In the genomic region with DNA sequence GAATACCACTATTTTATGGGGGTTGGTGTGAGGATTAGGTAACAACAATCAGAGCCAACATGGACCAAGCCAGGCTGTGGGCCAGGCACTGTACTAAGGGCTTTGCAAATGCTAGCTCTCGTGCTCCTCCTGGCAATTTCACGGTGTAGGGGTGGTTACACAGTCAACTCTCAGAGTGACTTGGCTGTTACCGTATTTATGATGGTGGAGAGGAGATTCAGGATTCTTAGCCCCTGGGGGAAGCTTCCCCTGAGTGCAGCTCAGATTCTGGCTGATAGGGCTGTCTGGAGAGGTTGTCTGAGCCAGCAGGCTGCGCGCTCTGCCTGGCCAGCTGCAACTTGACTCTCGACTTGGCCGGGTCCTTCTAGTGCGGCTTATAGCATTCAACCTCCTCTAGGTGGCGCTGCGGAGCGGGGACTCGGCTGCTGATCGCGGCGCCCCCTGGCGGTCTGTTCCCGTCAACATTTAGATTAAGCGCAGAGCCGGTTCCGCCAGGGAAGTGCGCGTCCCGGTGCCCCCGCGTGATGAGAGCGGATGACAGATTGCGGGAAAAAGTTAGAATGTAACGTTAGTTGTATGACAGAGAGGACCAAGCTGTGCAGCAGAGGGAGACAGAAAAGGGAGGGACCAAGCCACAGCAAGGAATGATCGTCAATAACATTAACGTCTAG, we compare ENCODE assay signal across 8 cellular contexts. TPM values are rescaled to one million over a fixed set of nuclear protein-coding genes. Genes with fewer than 3 reads are reported as not detected.
DNase-seq lines count a peak whose midpoint lies in the region; ATAC-seq and TF ChIP-seq lines count a peak whose summit lies in the region.

No MANE protein-coding gene starts in this region.

- H2AK5ac ChIP-seq in neuronal stem cell (ENCODE audit: low read depth, low read length): no peak overlapping the region

- H4K8ac ChIP-seq in neuronal stem cell (ENCODE audit: low read depth, low read length): no peak overlapping the region

- H3K23ac ChIP-seq in neuronal stem cell (ENCODE audit: low read depth, low read length, poor library complexity): no peak overlapping the region

- no peaks in the 10 kb centered on the region for H4K20me1 ChIP-seq in Loucy (ENCODE audit: insufficient read depth, low read length, poor library complexity, severe bottlenecking)

- no peak overlapping the region for H2BK15ac ChIP-seq in neuronal stem cell (ENCODE audit: low read length)

- peak overlapping the region; percentile 73 for H3K27ac Mint-ChIP-seq in activated T-helper 1 cell treated with anti-CD3 and anti-CD28 coated beads, Interleukin-12 subunit alpha, Interleukin-12 subunit beta, Interleukin-2, Interleukin-4 antibody, amounts not matched to agents 30 ng/mL and 10 ng/mL and 1 ng/mL, durations not matched to agents 14 hours and 24 hours and 36 hours

- H3K4me2 ChIP-seq in Loucy (ENCODE audit: low read depth, low read length, poor library complexity, severe bottlenecking): no peak overlapping the region
- H3K4me2 ChIP-seq in neuronal stem cell (ENCODE audit: insufficient read depth, low read length, poor library complexity, severe bottlenecking): no peak overlapping the region

- H3K36me3 Mint-ChIP-seq in activated T-helper 1 cell treated with anti-CD3 and anti-CD28 coated beads, Interleukin-12 subunit alpha, Interleukin-12 subunit beta, Interleukin-2, Interleukin-4 antibody, amounts not matched to agents 30 ng/mL and 10 ng/mL and 1 ng/mL, durations not matched to agents 14 hours and 24 hours and 36 hours (ENCODE audit: low read depth): no peaks in the 10 kb centered on the region

- no peak for TF ChIP-seq POLR2A in stomach (IDR thresholded peaks at IDR 0.05)

- H4K91ac ChIP-seq in neuronal stem cell (ENCODE audit: low read depth, low read length, poor library complexity): no peak overlapping the region

- H2BK120ac ChIP-seq in neuronal stem cell (ENCODE audit: low read depth, low read length): no peak overlapping the region

- H3K27me3 ChIP-seq in Loucy (ENCODE audit: insufficient read depth, low read length, poor library complexity, severe bottlenecking) (peaks cover 16% of the 10 kb centered on the region), neuronal stem cell (ENCODE audit: control insufficient read depth in 3 of 3, insufficient read depth in 3 of 3, low read depth in 1 of 3, low read length in 3 of 3) (peaks cover 0 to 42% (median 25%) of the 10 kb centered on the region in 3 experiments), stomach (peaks cover 0 to 22% (median 0%) of the 10 kb centered on the region in 3 donors)

- H3K4me3 ChIP-seq in Loucy (ENCODE audit: low read length, poor library complexity, severe bottlenecking): no peak overlapping the region
- H3K4me3 ChIP-seq in neuronal stem cell (ENCODE audit: low read length in 2 of 2): no peak overlapping the region
- no peak overlapping the region for H3K4me3 ChIP-seq in stomach

- H3K79me2 ChIP-seq in Loucy (ENCODE audit: insufficient read depth, low read length): no peaks in the 10 kb centered on the region

- WGBS in neuronal stem cell (ENCODE audit: extremely low coverage in 2 of 2, insufficient read length in 2 of 2, insufficient replicate concordance in 1 of 2), 2 donors: no CpG with 5 or more reads among the region's 30 CpGs
- WGBS in stomach, 5 donors: 6 to 10% (median 6%) methylated on average over 27 to 30 of the region's 30 CpGs

- H3K79me1 ChIP-seq in neuronal stem cell (ENCODE audit: low read depth, low read length): no peaks in the 10 kb centered on the region

- H3K4me1 Mint-ChIP-seq in activated T-helper 1 cell treated with anti-CD3 and anti-CD28 coated beads, Interleukin-12 subunit alpha, Interleukin-12 subunit beta, Interleukin-2, Interleukin-4 antibody, amounts not matched to agents 30 ng/mL and 10 ng/mL and 1 ng/mL, durations not matched to agents 14 hours and 24 hours and 36 hours (ENCODE audit: low read depth): peaks cover 56% of the 10 kb centered on the region

- peak overlapping the region; percentile 58 for H3K4me3 Mint-ChIP-seq in activated T-helper 1 cell treated with anti-CD3 and anti-CD28 coated beads, Interleukin-12 subunit alpha, Interleukin-12 subunit beta, Interleukin-2, Interleukin-4 antibody, amounts not matched to agents 30 ng/mL and 10 ng/mL and 1 ng/mL, durations not matched to agents 14 hours and 24 hours and 36 hours

- DNase-seq in RPMI8226: peak; percentile 95
- DNase-seq in activated T-helper 1 cell treated with anti-CD3 and anti-CD28 coated beads, Interleukin-12 subunit alpha, Interleukin-12 subunit beta, Interleukin-2, Interleukin-4 antibody, amounts not matched to agents 30 ng/mL and 10 ng/mL and 1 ng/mL, durations not matched to agents 14 hours and 24 hours and 36 hours (ENCODE audit: low spot score): peak; percentile 90
- DNase-seq in fibroblast of peridontal ligament (ENCODE audit: extremely low read depth): peak; percentile 86
- peak; percentile 89 for DNase-seq in neuronal stem cell (ENCODE audit: low spot score)
- DNase-seq in stomach: peak; percentile 94

- H3K18ac ChIP-seq in neuronal stem cell (ENCODE audit: low read length): no peak overlapping the region

- no peaks in the 10 kb centered on the region for H3F3A ChIP-seq in Loucy (ENCODE audit: low read depth)

- no peak for ATAC-seq in GM19455 (IDR thresholded peaks at IDR 0.05; ENCODE audit: unreplicated experiment)

- H3K36me3 ChIP-seq in Loucy (ENCODE audit: insufficient read depth, low read length) (no peaks in the 10 kb centered on the region), neuronal stem cell (replicated peaks in 1 of 2; ENCODE audit: control insufficient read depth in 2 of 2, insufficient read depth in 2 of 2, low read length in 2 of 2) (no peaks in the 10 kb centered on the region), stomach (no peaks in the 10 kb centered on the region)

- H3K9me2 ChIP-seq in Loucy (replicated peaks; ENCODE audit: low read depth, low read length): no peaks in the 10 kb centered on the region

- H3K9me3 ChIP-seq in Loucy (ENCODE audit: insufficient read depth, low read depth, low read length) (no peaks in the 10 kb centered on the region), neuronal stem cell (replicated peaks in 1 of 2; ENCODE audit: control insufficient read depth in 2 of 2, insufficient read depth in 1 of 2, low read depth in 1 of 2, low read length in 2 of 2) (peaks cover 2 to 6% of the 10 kb centered on the region in 2 donors), stomach (no peaks in the 10 kb centered on the region)

- H3K9me3 Mint-ChIP-seq in activated T-helper 1 cell treated with anti-CD3 and anti-CD28 coated beads, Interleukin-12 subunit alpha, Interleukin-12 subunit beta, Interleukin-2, Interleukin-4 antibody, amounts not matched to agents 30 ng/mL and 10 ng/mL and 1 ng/mL, durations not matched to agents 14 hours and 24 hours and 36 hours: no peaks in the 10 kb centered on the region

- TF ChIP-seq EP300 in stomach (IDR thresholded peaks at IDR 0.05): no peak

- TF ChIP-seq CTCF in GM12872 (IDR thresholded peaks at IDR 0.05; ENCODE audit: insufficient read depth, low read depth, low read length): peak; percentile 100
- TF ChIP-seq CTCF in Loucy (conservative IDR thresholded peaks at IDR 0.05; ENCODE audit: low read length): peak; percentile 100
- peak in 5 of 7 experiments; percentile 99 to 100 (median 99) for TF ChIP-seq CTCF in stomach (IDR thresholded peaks at IDR 0.05)

- no peak overlapping the region for H3K27ac ChIP-seq in neuronal stem cell (replicated peaks; ENCODE audit: low read length)
- no peak overlapping the region for H3K27ac ChIP-seq in stomach

- intact Hi-C loops in activated T-helper 1 cell treated with anti-CD3 and anti-CD28 coated beads, Interleukin-12 subunit alpha, Interleukin-12 subunit beta, Interleukin-2, Interleukin-4 antibody, amounts not matched to agents 30 ng/mL and 10 ng/mL and 1 ng/mL, durations not matched to agents 14 hours and 24 hours and 36 hours (cut with micrococcal nuclease): loop anchor here (1.0 to 5.0 kb wide), 9 partner anchors 18 to 343 kb away; partner anchors contain the start of gene IFT27
- intact Hi-C loops in stomach (cut with DNase I; ENCODE audit: low total_unique reads): loop anchor here (5.0 to 10.0 kb wide), 2 partner anchors 74 to 119 kb away; no protein-coding TSS in a partner anchor

- H3K27me3 Mint-ChIP-seq in activated T-helper 1 cell treated with anti-CD3 and anti-CD28 coated beads, Interleukin-12 subunit alpha, Interleukin-12 subunit beta, Interleukin-2, Interleukin-4 antibody, amounts not matched to agents 30 ng/mL and 10 ng/mL and 1 ng/mL, durations not matched to agents 14 hours and 24 hours and 36 hours (ENCODE audit: insufficient read depth): peaks cover under 1% of the 10 kb centered on the region

- H3K9ac ChIP-seq in Loucy (ENCODE audit: low read depth, low read length, poor library complexity, severe bottlenecking) (peak overlapping the region; percentile 8), neuronal stem cell (ENCODE audit: low read depth, low read length, poor library complexity) (no peak overlapping the region)

- no peak overlapping the region for H2AFZ ChIP-seq in Loucy (ENCODE audit: low read length)
- H2AFZ ChIP-seq in neuronal stem cell (ENCODE audit: low read length): peak overlapping the region; percentile 79

- H3K14ac ChIP-seq in neuronal stem cell (ENCODE audit: low read length): no peak overlapping the region

- H3K4ac ChIP-seq in neuronal stem cell (ENCODE audit: low read length): no peak overlapping the region

- H3K4me1 ChIP-seq in Loucy (ENCODE audit: insufficient read depth, low read length, poor library complexity, severe bottlenecking) (peaks cover 5% of the 10 kb centered on the region), neuronal stem cell (ENCODE audit: control insufficient read depth in 2 of 2, insufficient read depth in 1 of 2, low read depth in 1 of 2, low read length in 2 of 2) (peaks cover 0 to 8% of the 10 kb centered on the region in 2 donors), stomach (peaks cover 0 to 16% (median 8%) of the 10 kb centered on the region in 4 donors)

- H2BK5ac ChIP-seq in neuronal stem cell (ENCODE audit: low read length): no peak overlapping the region

- H2BK12ac ChIP-seq in neuronal stem cell (ENCODE audit: low read length): no peak overlapping the region

RNA-seq across cellular contexts. Expression of gene NCF4, which starts 4.5 kb away (rescaled TPM):
- total RNA-seq in activated T-helper 1 cell treated with anti-CD3 and anti-CD28 coated beads, Interleukin-12 subunit alpha, Interleukin-12 subunit beta, Interleukin-2, Interleukin-4 antibody, amounts not matched to agents 30 ng/mL and 10 ng/mL and 1 ng/mL, durations not matched to agents 14 hours and 24 hours and 36 hours: 15.6 and 17.3 TPM in 2 replicates
- not detected for polyA plus RNA-seq in neuronal stem cell (2013, experiment 1 of 2)
- not detected for polyA plus RNA-seq in neuronal stem cell (2013, experiment 2 of 2)
- 10 to 100 TPM in 1 of 5 donors, 1 to 10 TPM in 3, not detected in 1; 5.0 to 32.1 (median 6.8) TPM for total RNA-seq in stomach
- 10 to 100 TPM in 2 of 3 donors, 1 to 10 TPM in 1; 7.3 to 19.5 (median 16.3) TPM for polyA plus RNA-seq in stomach

RNA-seq across cellular contexts. Expression of gene PVALB, which starts 39.4 kb away (rescaled TPM):
- not detected in 2 replicates for total RNA-seq in activated T-helper 1 cell treated with anti-CD3 and anti-CD28 coated beads, Interleukin-12 subunit alpha, Interleukin-12 subunit beta, Interleukin-2, Interleukin-4 antibody, amounts not matched to agents 30 ng/mL and 10 ng/mL and 1 ng/mL, durations not matched to agents 14 hours and 24 hours and 36 hours
- polyA plus RNA-seq in neuronal stem cell (2013, experiment 1 of 2): 7.0 TPM
- polyA plus RNA-seq in neuronal stem cell (2013, experiment 2 of 2): 5.6 TPM
- total RNA-seq in stomach: not detected
- polyA plus RNA-seq in stomach: 1 to 10 TPM in 2 of 3 donors, under 1 TPM in 1; 0.95 to 4.1 (median 2.1) TPM

RNA-seq across cellular contexts. Expression of gene CSF2RB, which starts 57.2 kb away (rescaled TPM):
- 11.7 and 11.8 TPM in 2 replicates for total RNA-seq in activated T-helper 1 cell treated with anti-CD3 and anti-CD28 coated beads, Interleukin-12 subunit alpha, Interleukin-12 subunit beta, Interleukin-2, Interleukin-4 antibody, amounts not matched to agents 30 ng/mL and 10 ng/mL and 1 ng/mL, durations not matched to agents 14 hours and 24 hours and 36 hours
- 0.01 TPM for polyA plus RNA-seq in neuronal stem cell (2013, experiment 1 of 2)
- polyA plus RNA-seq in neuronal stem cell (2013, experiment 2 of 2): 0.01 TPM
- 10 to 100 TPM in 1 of 5 donors, 1 to 10 TPM in 4; 1.2 to 11.9 (median 3.6) TPM for total RNA-seq in stomach
- 1 to 10 TPM in 2 of 3 donors, under 1 TPM in 1; 0.92 to 1.4 (median 1.2) TPM for polyA plus RNA-seq in stomach
